8 cellular contexts compared by ENCODE assay signal in genomic region chr6:3063733-3064700, GRCh38. TPM values are rescaled to one million over a fixed set of nuclear protein-coding genes. Genes with fewer than 3 reads are reported as not detected.
DNase-seq lines count a peak whose midpoint lies in the region; ATAC-seq lines count a peak whose summit lies in the region.

No MANE protein-coding gene starts in this region.

- peak overlapping the region; percentile 85 for H3K27ac ChIP-seq in cingulate gyrus (ENCODE audit: low read depth, low read length)

- DNase-seq in AG08396 (ENCODE audit: low spot score) (peak; percentile 96), NCI-H345 treated with DMSO at 0.1 percent for 48 hours (lab: John Stamatoyannopoulos, UW; ENCODE audit: unreplicated experiment) (peak; percentile 14), left colon (peak; percentile 96 to 97)
- DNase-seq in activated CD4-positive, alpha-beta T cell treated with anti-CD3 and anti-CD28 coated beads for 48 hours = peak; percentile 93
- peak; percentile 83 to 84 for DNase-seq in stimulated activated CD4-positive, alpha-beta T cell treated with anti-CD3 and anti-CD28 coated beads, Interleukin-1b, Interleukin-23, amount 100 ng/mL, for 4 hours (ENCODE audit: low read depth in 2 of 2)

- intact Hi-C loops in left colon (cut with DNase I, micrococcal nuclease) = no loop called here

- ATAC-seq in GM18873 (IDR thresholded peaks at IDR 0.05; ENCODE audit: low FRiP score, unreplicated experiment) (peak; percentile 41), HG03135 (IDR thresholded peaks at IDR 0.05; ENCODE audit: unreplicated experiment) (peak; percentile 56), left colon (peak; percentile 84)

RNA-seq across cellular contexts. Expression of gene RIPK1, which starts 4.3 kb away (rescaled TPM):
- total RNA-seq in left colon = 10 to 100 TPM; 30.2 to 35.0 TPM

RNA-seq across cellular contexts. Expression of gene BPHL, which starts 54.5 kb away (rescaled TPM):
- total RNA-seq in left colon = 10 to 100 TPM; 25.5 to 27.6 TPM

Comparison
In these comparisons a context has a peak if more than half of its experiments do, and no peak if none do; other contexts are left out.
1. Peak in every context shown above with its lines: DNase-seq, ATAC-seq and H3K27ac ChIP-seq.
2. DNase-seq: peak in every context shown above with its lines; median percentile 96 in left colon; 96 in AG08396; 93 in activated CD4-positive, alpha-beta T cell treated with anti-CD3 and anti-CD28 coated beads for 48 hours; 84 in stimulated activated CD4-positive, alpha-beta T cell treated with anti-CD3 and anti-CD28 coated beads, Interleukin-1b, Interleukin-23, amount 100 ng/mL, for 4 hours; 14 in NCI-H345 treated with DMSO at 0.1 percent for 48 hours.